Comparison of ENCODE assay signal across 8 cellular contexts in the genomic region with DNA sequence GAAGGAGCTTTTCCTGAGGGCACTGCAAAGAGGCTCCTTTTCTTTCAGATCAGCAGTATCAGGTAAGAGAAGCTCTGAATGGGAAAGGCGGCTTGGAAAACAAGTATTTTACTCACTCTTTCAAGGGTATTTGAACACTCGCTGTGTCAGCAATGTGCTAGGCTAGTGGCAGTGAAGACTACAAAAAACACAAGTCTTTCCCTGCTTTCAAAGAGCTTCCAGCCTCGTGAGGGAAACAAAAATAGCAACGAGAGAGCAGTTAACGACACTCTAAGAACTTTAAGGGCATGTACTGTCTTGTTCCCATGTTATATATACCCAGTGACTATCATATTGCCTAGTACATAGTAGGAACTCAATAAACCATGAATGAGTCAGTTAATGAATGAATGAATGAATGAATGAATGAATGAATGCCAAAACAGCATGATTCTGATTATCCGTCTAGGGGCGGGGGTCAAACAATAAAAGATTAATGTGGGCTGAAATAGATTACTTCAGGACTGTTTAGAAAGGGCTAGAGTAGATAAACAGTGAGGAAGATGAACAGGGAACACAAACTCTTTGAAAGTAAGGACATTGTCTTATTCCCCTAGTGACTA. TPM values are rescaled to one million over a fixed set of nuclear protein-coding genes. Genes with fewer than 3 reads are reported as not detected.
A peak's percentile ranks its signal among the peaks of the same experiment; 100 is the strongest.
DNase-seq lines count a peak whose midpoint lies in the region; ATAC-seq and TF ChIP-seq lines count a peak whose summit lies in the region.

No MANE protein-coding gene starts in this region.

- H3K4ac ChIP-seq in mesendoderm (ENCODE audit: low read depth, low read length): no peak overlapping the region

- H3K4me3 ChIP-seq in AG04450 (ENCODE audit: low read depth, low read length) (peak overlapping the region; percentile 61), body of pancreas (no peak overlapping the region), mesendoderm (ENCODE audit: low read length) (no peak overlapping the region)

- POLR2A ChIA-PET in AG04450 (lab: Yijun Ruan, JAX): no interaction called here

- ATAC-seq in HG02885 (IDR thresholded peaks at IDR 0.05; ENCODE audit: poor library complexity, unreplicated experiment) (peak; percentile 1), body of pancreas (peak; percentile 10), HG03571 (IDR thresholded peaks at IDR 0.05; ENCODE audit: unreplicated experiment) (no peak), GM21576 (IDR thresholded peaks at IDR 0.05; ENCODE audit: unreplicated experiment) (no peak), GM19035 (IDR thresholded peaks at IDR 0.05; ENCODE audit: unreplicated experiment) (no peak)

- no peaks in the 10 kb centered on the region for H3K9me3 ChIP-seq in AG04450 (ENCODE audit: control insufficient read depth, insufficient read depth, low read length)
- no peaks in the 10 kb centered on the region for H3K9me3 ChIP-seq in body of pancreas

- CTCF ChIA-PET in AG04450 (lab: Charles Lee): interaction anchor here (1.0 to 2.9 kb wide), 4 partner anchors 15 to 192 kb away, joined by 3 to 15 read pairs (median 4); no protein-coding TSS in a partner anchor

- H3K9ac ChIP-seq in mesendoderm (ENCODE audit: low read length): peak overlapping the region; percentile 53

- TF ChIP-seq CTCF in AG04450 (IDR thresholded peaks at IDR 0.05; ENCODE audit: low read depth, low read length) (no peak), body of pancreas (IDR thresholded peaks at IDR 0.05) (no peak)

- H3K18ac ChIP-seq in mesendoderm (ENCODE audit: low read length): no peak overlapping the region

- H3K27ac ChIP-seq in AG04450 (ENCODE audit: low read depth, low read length) (no peak overlapping the region), body of pancreas (no peak overlapping the region), mesendoderm (ENCODE audit: low read depth, low read length) (no peak overlapping the region)

- no peak overlapping the region for H2AK5ac ChIP-seq in mesendoderm (ENCODE audit: low read length)

- H3K4me1 ChIP-seq in body of pancreas (no peaks in the 10 kb centered on the region), mesendoderm (ENCODE audit: control insufficient read depth, low read depth, low read length) (no peaks in the 10 kb centered on the region)

- no peak overlapping the region for H4K5ac ChIP-seq in mesendoderm (ENCODE audit: low read length)

- DNase-seq in AG04450 (ENCODE audit: low read depth, low spot score): no peak
- no peak for DNase-seq in body of pancreas
- no peak for DNase-seq in mesendoderm
- no peak for DNase-seq in KBM-7

- peak overlapping the region; percentile 81 for H3K4me2 ChIP-seq in mesendoderm (ENCODE audit: low read length)

- intact Hi-C loops in body of pancreas (cut with DNase I): no loop called here

- H3K36me3 ChIP-seq in body of pancreas (replicated peaks in 1 of 2; ENCODE audit: insufficient read depth in 1 of 2, low read depth in 2 of 2): no peaks in the 10 kb centered on the region
- no peaks in the 10 kb centered on the region for H3K36me3 ChIP-seq in mesendoderm (ENCODE audit: control insufficient read depth, insufficient read depth, low read length)

- 24 to 33% methylated on average over 7 of the region's 7 CpGs for WGBS in body of pancreas, 2 donors
- no CpG with 5 or more reads among the region's 7 CpGs for WGBS in mesendoderm (ENCODE audit: extremely low coverage, insufficient coverage, low lambda C conversion rate)

- peak overlapping the region; percentile 47 for H3K56ac ChIP-seq in mesendoderm (ENCODE audit: low read length)

- H3K79me1 ChIP-seq in mesendoderm (ENCODE audit: low read length): no peaks in the 10 kb centered on the region

- no peak for TF ChIP-seq POLR2A in body of pancreas (IDR thresholded peaks at IDR 0.05)

- in situ Hi-C loops in KBM-7 (cut with MboI; ENCODE audit: low pct_unique_long_range_greater_than_20kb, low sequenced_read_pairs): no loop called here

- no peaks in the 10 kb centered on the region for H3K27me3 ChIP-seq in AG04450 (ENCODE audit: control insufficient read depth, insufficient read depth, low read length)
- no peaks in the 10 kb centered on the region for H3K27me3 ChIP-seq in body of pancreas
- H3K27me3 ChIP-seq in mesendoderm (ENCODE audit: insufficient read depth, low read length, poor library complexity): no peaks in the 10 kb centered on the region

- H4K8ac ChIP-seq in mesendoderm (ENCODE audit: low read depth, low read length): no peak overlapping the region

- H2BK120ac ChIP-seq in mesendoderm (ENCODE audit: low read depth, low read length): no peak overlapping the region

- H3K79me2 ChIP-seq in mesendoderm (ENCODE audit: control insufficient read depth, insufficient read depth, low read length): no peaks in the 10 kb centered on the region

- H2BK15ac ChIP-seq in mesendoderm (replicated peaks; ENCODE audit: low read depth): no peak overlapping the region

- H2BK5ac ChIP-seq in mesendoderm (ENCODE audit: low read length): no peak overlapping the region

- no peak overlapping the region for H3K23ac ChIP-seq in mesendoderm (ENCODE audit: low read length)

RNA-seq across cellular contexts. Expression of gene MCOLN3, which starts 14.2 kb away (rescaled TPM):
- polyA plus RNA-seq in AG04450 (2011; rRNA removed): 0.05 TPM in 2 replicates
- polyA minus RNA-seq in AG04450 (2011; rRNA and poly(A)+ RNA removed): not detected in 2 replicates
- total RNA-seq in body of pancreas: 10 to 100 TPM; 15.8 to 17.5 TPM
- 0.84 TPM for polyA plus RNA-seq in mesendoderm (2013, experiment 1 of 2)
- polyA plus RNA-seq in mesendoderm (2013, experiment 2 of 2): 1.1 TPM

Comparison
In these comparisons a context has a peak if more than half of its experiments do, and no peak if none do; other contexts are left out.
1. ATAC-seq: peak in HG02885 (single experiment) and body of pancreas (single experiment); none in HG03571 (single experiment), GM21576 (single experiment) and GM19035 (single experiment).